18 cellular contexts compared by ENCODE assay signal in genomic region chr2:8993902-8994278, GRCh38.
"Had no signal": no experiment of that assay in that cellular context is flagged by ENCODE, and none has a peak within 500 bp of the region (broad histone marks: within the 10 kb centered on the region; RNA-seq: fewer than 3 reads in every experiment).

No MANE protein-coding gene starts in this region.

- H3K4me3 Mint-ChIP-seq: activated naive CD8-positive, alpha-beta T cell treated with anti-CD3 and anti-CD28 coated beads, Interleukin-2, amount 10 ng/mL, durations not matched to agents 7 days and 5 days; activated T-helper 1 cell treated with anti-CD3 and anti-CD28 coated beads, Interleukin-12 subunit alpha, Interleukin-12 subunit beta, Interleukin-2, Interleukin-4 antibody, amounts not matched to agents 30 ng/mL and 10 ng/mL and 1 ng/mL, durations not matched to agents 14 hours and 24 hours and 36 hours; effector memory CD8-positive, alpha-beta T cell; nephron had no signal

- H3K4me1 Mint-ChIP-seq: activated naive CD8-positive, alpha-beta T cell treated with anti-CD3 and anti-CD28 coated beads, Interleukin-2, amount 10 ng/mL, durations not matched to agents 7 days and 5 days had no signal

- DNase-seq: activated CD4-positive, alpha-beta T cell treated with anti-CD3 and anti-CD28 coated beads, Interleukin-2, amount 50 U/mL, for 1 hour; activated CD4-positive, CD25-positive, alpha-beta regulatory T cell; activated CD8-positive, alpha-beta memory T cell treated with anti-CD3 and anti-CD28 coated beads for 24 hours; activated naive CD4-positive, alpha-beta T cell; activated naive CD8-positive, alpha-beta T cell treated with anti-CD3 and anti-CD28 coated beads, Interleukin-2, amount 10 ng/mL, durations not matched to agents 7 days and 5 days; brain microvascular endothelial cell; dermis blood vessel endothelial cell; effector memory CD8-positive, alpha-beta T cell; left ventricle myocardium superior; right cardiac atrium; small intestine; stimulated activated CD4-positive, alpha-beta T cell treated with anti-CD3 and anti-CD28 coated beads, Interleukin-4, amount 100 ng/mL, for 24 hours; stimulated activated naive CD4-positive, alpha-beta T cell treated with Interleukin-2 at 50 U/mL for 16 hours; SW 1271; transverse colon had no signal

- H3K4me3 ChIP-seq: prostate gland, transverse colon had no signal

- ATAC-seq: effector memory CD8-positive, alpha-beta T cell; left ventricle myocardium superior; right cardiac atrium had no signal

- H3K9me3 Mint-ChIP-seq: activated naive CD8-positive, alpha-beta T cell treated with anti-CD3 and anti-CD28 coated beads, Interleukin-2, amount 10 ng/mL, durations not matched to agents 7 days and 5 days; activated T-helper 1 cell treated with anti-CD3 and anti-CD28 coated beads, Interleukin-12 subunit alpha, Interleukin-12 subunit beta, Interleukin-2, Interleukin-4 antibody, amounts not matched to agents 30 ng/mL and 10 ng/mL and 1 ng/mL, durations not matched to agents 14 hours and 24 hours and 36 hours; effector memory CD8-positive, alpha-beta T cell; nephron had no signal

- H3K4me1 ChIP-seq: prostate gland had no signal

- H3K9me3 ChIP-seq: prostate gland, transverse colon had no signal

- H3K36me3 Mint-ChIP-seq: activated naive CD8-positive, alpha-beta T cell treated with anti-CD3 and anti-CD28 coated beads, Interleukin-2, amount 10 ng/mL, durations not matched to agents 7 days and 5 days had no signal

- H3K36me3 ChIP-seq: brain microvascular endothelial cell, prostate gland, transverse colon had no signal

- H3K27ac ChIP-seq: brain microvascular endothelial cell, prostate gland, transverse colon had no signal

- H3K27me3 ChIP-seq: brain microvascular endothelial cell, transverse colon had no signal
